Comparison of ENCODE assay signal across 1 cellular context in genomic region chrX:111490683-111491082, GRCh38.
TF ChIP-seq lines count a peak whose summit lies in the region.

No MANE protein-coding gene starts in this region.

TF ChIP-seq in SK-N-SH, 30 proteins besides CTCF, POLR2A, EP300 and RAD21 (continued from another document):
- TF ChIP-seq, protein P1, sequence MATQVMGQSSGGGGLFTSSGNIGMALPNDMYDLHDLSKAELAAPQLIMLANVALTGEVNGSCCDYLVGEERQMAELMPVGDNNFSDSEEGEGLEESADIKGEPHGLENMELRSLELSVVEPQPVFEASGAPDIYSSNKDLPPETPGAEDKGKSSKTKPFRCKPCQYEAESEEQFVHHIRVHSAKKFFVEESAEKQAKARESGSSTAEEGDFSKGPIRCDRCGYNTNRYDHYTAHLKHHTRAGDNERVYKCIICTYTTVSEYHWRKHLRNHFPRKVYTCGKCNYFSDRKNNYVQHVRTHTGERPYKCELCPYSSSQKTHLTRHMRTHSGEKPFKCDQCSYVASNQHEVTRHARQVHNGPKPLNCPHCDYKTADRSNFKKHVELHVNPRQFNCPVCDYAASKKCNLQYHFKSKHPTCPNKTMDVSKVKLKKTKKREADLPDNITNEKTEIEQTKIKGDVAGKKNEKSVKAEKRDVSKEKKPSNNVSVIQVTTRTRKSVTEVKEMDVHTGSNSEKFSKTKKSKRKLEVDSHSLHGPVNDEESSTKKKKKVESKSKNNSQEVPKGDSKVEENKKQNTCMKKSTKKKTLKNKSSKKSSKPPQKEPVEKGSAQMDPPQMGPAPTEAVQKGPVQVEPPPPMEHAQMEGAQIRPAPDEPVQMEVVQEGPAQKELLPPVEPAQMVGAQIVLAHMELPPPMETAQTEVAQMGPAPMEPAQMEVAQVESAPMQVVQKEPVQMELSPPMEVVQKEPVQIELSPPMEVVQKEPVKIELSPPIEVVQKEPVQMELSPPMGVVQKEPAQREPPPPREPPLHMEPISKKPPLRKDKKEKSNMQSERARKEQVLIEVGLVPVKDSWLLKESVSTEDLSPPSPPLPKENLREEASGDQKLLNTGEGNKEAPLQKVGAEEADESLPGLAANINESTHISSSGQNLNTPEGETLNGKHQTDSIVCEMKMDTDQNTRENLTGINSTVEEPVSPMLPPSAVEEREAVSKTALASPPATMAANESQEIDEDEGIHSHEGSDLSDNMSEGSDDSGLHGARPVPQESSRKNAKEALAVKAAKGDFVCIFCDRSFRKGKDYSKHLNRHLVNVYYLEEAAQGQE (IDR thresholded peaks at IDR 0.05; ENCODE audit: low read depth, low read length), result no peak
- TF ChIP-seq CHD2 (IDR thresholded peaks at IDR 0.05; ENCODE audit: low read length, partially characterized antibody) (peak; percentile 32), YY1 (IDR thresholded peaks at IDR 0.05; ENCODE audit: low read depth) (no peak), RXRA (IDR thresholded peaks at IDR 0.05; ENCODE audit: borderline replicate concordance, low read depth) (no peak), FOXJ3 (CRISPR knock-in tag; IDR thresholded peaks at IDR 0.05) (peak; percentile 72; the same call in 1 of the 2 replicates), ZBTB33 (IDR thresholded peaks at IDR 0.05; ENCODE audit: borderline replicate concordance, low read depth) (no peak)
TF ChIP-seq in SK-N-SH: peak in this region for 3.
